Comparison of ENCODE assay signal across 8 cellular contexts in genomic region chr5:145834917-145835838, GRCh38. TPM values are rescaled to one million over a fixed set of nuclear protein-coding genes. Genes with fewer than 3 reads are reported as not detected.
DNase-seq lines count a peak whose midpoint lies in the region; ATAC-seq and TF ChIP-seq lines count a peak whose summit lies in the region.

PRELID2 (minus strand) TSS chr5:145835342; CDS start chr5:145835251, 91 bp downstream.

- H3K4me3 Mint-ChIP-seq in Caco-2 (ENCODE audit: unreplicated experiment) (peak within 1 kb of the TSS; percentile 72), nephron progenitor cell (peak within 1 kb of the TSS; percentile 80)
- H3K4me3 Mint-ChIP-seq in activated T-helper 2 cell treated with anti-CD3 and anti-CD28 coated beads, Interferon-gamma antibody, Interleukin-2, Interleukin-4, amounts not matched to agents 10 μg/mL and 5 μg/mL and 100 μg/mL, durations not matched to agents 14 hours and 24 hours and 36 hours (ENCODE audit: low read depth), result peak within 1 kb of the TSS; percentile 73

- H3K27me3 ChIP-seq in Caco-2 (replicated peaks; ENCODE audit: control insufficient read depth, insufficient read depth, low read length), result no peaks in the 10 kb centered on the region

- DNase-seq in Caco-2, result peak; percentile 96 to 97
- peak; percentile 87 for DNase-seq in HK-2 (ENCODE audit: unreplicated experiment)
- DNase-seq in OCI-M2 (lab: John Stamatoyannopoulos, UW; ENCODE audit: unreplicated experiment), result peak; percentile 48
- DNase-seq in activated T-helper 2 cell treated with anti-CD3 and anti-CD28 coated beads, Interferon-gamma antibody, Interleukin-2, Interleukin-4, amounts not matched to agents 10 μg/mL and 5 μg/mL and 100 μg/mL, durations not matched to agents 14 hours and 24 hours and 36 hours (ENCODE audit: low spot score), result peak; percentile 56
- peak; percentile 84 for DNase-seq in foreskin melanocyte
- DNase-seq in nephron progenitor cell, result peak; percentile 92

- peak; percentile 23 to 24 for TF ChIP-seq CTCF in Caco-2 (IDR thresholded peaks at IDR 0.05; ENCODE audit: insufficient read depth in 1 of 2, low read depth in 1 of 2, low read length in 1 of 2, severe bottlenecking in 1 of 2, unreplicated experiment in 1 of 2)
- no peak for TF ChIP-seq CTCF in nephron progenitor cell (IDR thresholded peaks at IDR 0.05)
- no peak for TF ChIP-seq CTCF in subcutaneous adipose tissue (IDR thresholded peaks at IDR 0.05; ENCODE audit: low read depth)

- no peaks in the 10 kb centered on the region for H3K27me3 Mint-ChIP-seq in Caco-2 (ENCODE audit: insufficient read depth, unreplicated experiment)
- peaks cover 12% of the 10 kb centered on the region for H3K27me3 Mint-ChIP-seq in activated T-helper 2 cell treated with anti-CD3 and anti-CD28 coated beads, Interferon-gamma antibody, Interleukin-2, Interleukin-4, amounts not matched to agents 10 μg/mL and 5 μg/mL and 100 μg/mL, durations not matched to agents 14 hours and 24 hours and 36 hours (ENCODE audit: low read depth)
- no peaks in the 10 kb centered on the region for H3K27me3 Mint-ChIP-seq in nephron progenitor cell (ENCODE audit: low read depth, poor library complexity)

- no TSS peak for BruUV-seq in Caco-2 (replicated peaks; lab: Mats Ljungman, UMichigan)

- H3K27ac Mint-ChIP-seq in Caco-2 (ENCODE audit: unreplicated experiment) (peak within 1 kb of the TSS; percentile 79), nephron progenitor cell (no peak within 1 kb of the TSS)
- peak within 1 kb of the TSS; percentile 28 for H3K27ac Mint-ChIP-seq in activated T-helper 2 cell treated with anti-CD3 and anti-CD28 coated beads, Interferon-gamma antibody, Interleukin-2, Interleukin-4, amounts not matched to agents 10 μg/mL and 5 μg/mL and 100 μg/mL, durations not matched to agents 14 hours and 24 hours and 36 hours

- H3K9me3 ChIP-seq in Caco-2, result no peaks in the 10 kb centered on the region

- H3K36me3 Mint-ChIP-seq in Caco-2 (ENCODE audit: insufficient read depth, unreplicated experiment) (peaks cover 5% of the 10 kb centered on the region), nephron progenitor cell (ENCODE audit: low read depth) (peaks cover 4% of the 10 kb centered on the region)
- H3K36me3 Mint-ChIP-seq in activated T-helper 2 cell treated with anti-CD3 and anti-CD28 coated beads, Interferon-gamma antibody, Interleukin-2, Interleukin-4, amounts not matched to agents 10 μg/mL and 5 μg/mL and 100 μg/mL, durations not matched to agents 14 hours and 24 hours and 36 hours (ENCODE audit: low read depth), result no peaks in the 10 kb centered on the region

- peak; percentile 90 for ATAC-seq in GM21367 (IDR thresholded peaks at IDR 0.05; ENCODE audit: unreplicated experiment)

- POLR2A ChIA-PET in Caco-2 (lab: Charles Lee), result interaction anchor here (1.0 to 1.6 kb wide), 2 partner anchors 19 to 190 kb away, joined by 3 to 4 read pairs; no protein-coding TSS in a partner anchor

- intact Hi-C loops in Caco-2 (cut with micrococcal nuclease; ENCODE audit: unreplicated experiment), result loop anchor here (1.0 to 5.0 kb wide), 6 partner anchors 10 to 214 kb away; no protein-coding TSS in a partner anchor
- intact Hi-C loops in activated T-helper 2 cell treated with anti-CD3 and anti-CD28 coated beads, Interferon-gamma antibody, Interleukin-2, Interleukin-4, amounts not matched to agents 10 μg/mL and 5 μg/mL and 100 μg/mL, durations not matched to agents 14 hours and 24 hours and 36 hours (cut with micrococcal nuclease), result loop anchor here (2.0 to 10.0 kb wide), 3 partner anchors 102 to 290 kb away; partner anchors contain the start of gene SH3RF2

- CTCF ChIA-PET in Caco-2 (lab: Charles Lee), result interaction anchor here (0.7 to 1.9 kb wide), 6 partner anchors 10 to 206 kb away, joined by 3 to 8 read pairs (median 5); no protein-coding TSS in a partner anchor

- H3K36me3 ChIP-seq in Caco-2 (ENCODE audit: control insufficient read depth, insufficient read depth, low read length), result no peaks in the 10 kb centered on the region

- peak within 1 kb of the TSS; percentile 82 for H3K4me3 ChIP-seq in Caco-2 (ENCODE audit: low read depth, low read length)

- peaks cover 19% of the 10 kb centered on the region for H3K4me1 ChIP-seq in Caco-2

- no peaks in the 10 kb centered on the region for H3K9me3 Mint-ChIP-seq in Caco-2 (ENCODE audit: unreplicated experiment)
- no peaks in the 10 kb centered on the region for H3K9me3 Mint-ChIP-seq in activated T-helper 2 cell treated with anti-CD3 and anti-CD28 coated beads, Interferon-gamma antibody, Interleukin-2, Interleukin-4, amounts not matched to agents 10 μg/mL and 5 μg/mL and 100 μg/mL, durations not matched to agents 14 hours and 24 hours and 36 hours
- peaks cover 3% of the 10 kb centered on the region for H3K9me3 Mint-ChIP-seq in nephron progenitor cell

- H3K4me1 Mint-ChIP-seq in Caco-2 (ENCODE audit: low read depth, unreplicated experiment), result peaks cover 23% of the 10 kb centered on the region
- peaks cover 24% of the 10 kb centered on the region for H3K4me1 Mint-ChIP-seq in activated T-helper 2 cell treated with anti-CD3 and anti-CD28 coated beads, Interferon-gamma antibody, Interleukin-2, Interleukin-4, amounts not matched to agents 10 μg/mL and 5 μg/mL and 100 μg/mL, durations not matched to agents 14 hours and 24 hours and 36 hours (ENCODE audit: low read depth)
- peaks cover 26% of the 10 kb centered on the region for H3K4me1 Mint-ChIP-seq in nephron progenitor cell

RNA-seq across cellular contexts. Expression of gene PRELID2, which starts in this region (rescaled TPM):
- total RNA-seq in Caco-2 (2022) (26.0 and 28.7 TPM in 2 replicates), subcutaneous adipose tissue (10 to 100 TPM in 3 of 4 donors, 1 to 10 TPM in 1; 9.3 to 19.4 (median 15.7) TPM)
- 5.6 and 7.1 TPM in 2 replicates for total RNA-seq in activated T-helper 2 cell treated with anti-CD3 and anti-CD28 coated beads, Interferon-gamma antibody, Interleukin-2, Interleukin-4, amounts not matched to agents 10 μg/mL and 5 μg/mL and 100 μg/mL, durations not matched to agents 14 hours and 24 hours and 36 hours

Comparison
In these comparisons a context has a peak if more than half of its experiments do, and no peak if none do; other contexts are left out.
1. Peak in every context shown above with its lines: DNase-seq, ATAC-seq and H3K4me3 ChIP-seq.
2. CTCF ChIP-seq: peak in Caco-2 (2 of 2); none in nephron progenitor cell (single experiment) and subcutaneous adipose tissue (single experiment).